1 cellular context compared by ENCODE assay signal in the genomic region with DNA sequence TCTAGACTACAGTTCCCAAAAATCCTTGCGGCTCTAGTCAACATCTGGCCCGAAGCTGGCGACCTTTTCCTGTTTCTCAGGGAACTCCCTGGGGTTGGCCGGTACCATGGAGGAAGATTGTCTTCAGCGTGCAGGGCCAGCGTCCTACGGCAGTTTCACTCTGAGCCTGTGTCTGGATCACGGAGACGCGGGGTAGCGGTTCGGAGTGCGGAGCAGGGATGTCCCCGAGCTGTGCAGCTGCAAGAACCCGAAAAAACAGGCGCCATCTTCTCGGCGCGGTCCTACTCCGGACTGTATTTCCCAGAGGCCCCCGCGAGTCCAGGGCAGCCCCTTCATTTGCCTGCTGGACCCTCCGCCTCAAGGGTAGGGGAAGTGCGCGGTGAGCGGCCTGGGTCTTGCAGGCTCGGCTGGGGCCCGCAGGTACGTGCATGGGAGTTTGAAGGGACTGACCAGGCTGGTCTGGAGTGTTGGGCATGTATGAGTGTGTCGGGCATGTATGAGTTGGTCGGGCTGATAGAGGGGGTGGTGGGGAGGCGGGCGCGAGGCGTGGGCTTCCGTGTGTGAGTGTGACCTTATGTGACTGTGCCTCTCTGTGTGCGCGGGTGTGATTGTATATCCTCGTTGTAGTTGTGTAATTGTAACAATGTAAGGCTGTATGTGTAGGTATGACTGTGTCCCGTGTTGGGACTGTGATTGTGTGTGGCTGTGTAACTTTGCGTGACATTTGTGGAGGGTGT.
TF ChIP-seq lines count a peak whose summit lies in the region.

A gene (plus strand): TSS at position 360 of the 737 bp plus-strand sequence. CDS start 12,240 bp downstream, outside the sequence.

TF ChIP-seq in HepG2, 621 proteins besides CTCF, POLR2A, EP300 and RAD21 (continued from another document and continues in another):
- TF ChIP-seq, protein P1, sequence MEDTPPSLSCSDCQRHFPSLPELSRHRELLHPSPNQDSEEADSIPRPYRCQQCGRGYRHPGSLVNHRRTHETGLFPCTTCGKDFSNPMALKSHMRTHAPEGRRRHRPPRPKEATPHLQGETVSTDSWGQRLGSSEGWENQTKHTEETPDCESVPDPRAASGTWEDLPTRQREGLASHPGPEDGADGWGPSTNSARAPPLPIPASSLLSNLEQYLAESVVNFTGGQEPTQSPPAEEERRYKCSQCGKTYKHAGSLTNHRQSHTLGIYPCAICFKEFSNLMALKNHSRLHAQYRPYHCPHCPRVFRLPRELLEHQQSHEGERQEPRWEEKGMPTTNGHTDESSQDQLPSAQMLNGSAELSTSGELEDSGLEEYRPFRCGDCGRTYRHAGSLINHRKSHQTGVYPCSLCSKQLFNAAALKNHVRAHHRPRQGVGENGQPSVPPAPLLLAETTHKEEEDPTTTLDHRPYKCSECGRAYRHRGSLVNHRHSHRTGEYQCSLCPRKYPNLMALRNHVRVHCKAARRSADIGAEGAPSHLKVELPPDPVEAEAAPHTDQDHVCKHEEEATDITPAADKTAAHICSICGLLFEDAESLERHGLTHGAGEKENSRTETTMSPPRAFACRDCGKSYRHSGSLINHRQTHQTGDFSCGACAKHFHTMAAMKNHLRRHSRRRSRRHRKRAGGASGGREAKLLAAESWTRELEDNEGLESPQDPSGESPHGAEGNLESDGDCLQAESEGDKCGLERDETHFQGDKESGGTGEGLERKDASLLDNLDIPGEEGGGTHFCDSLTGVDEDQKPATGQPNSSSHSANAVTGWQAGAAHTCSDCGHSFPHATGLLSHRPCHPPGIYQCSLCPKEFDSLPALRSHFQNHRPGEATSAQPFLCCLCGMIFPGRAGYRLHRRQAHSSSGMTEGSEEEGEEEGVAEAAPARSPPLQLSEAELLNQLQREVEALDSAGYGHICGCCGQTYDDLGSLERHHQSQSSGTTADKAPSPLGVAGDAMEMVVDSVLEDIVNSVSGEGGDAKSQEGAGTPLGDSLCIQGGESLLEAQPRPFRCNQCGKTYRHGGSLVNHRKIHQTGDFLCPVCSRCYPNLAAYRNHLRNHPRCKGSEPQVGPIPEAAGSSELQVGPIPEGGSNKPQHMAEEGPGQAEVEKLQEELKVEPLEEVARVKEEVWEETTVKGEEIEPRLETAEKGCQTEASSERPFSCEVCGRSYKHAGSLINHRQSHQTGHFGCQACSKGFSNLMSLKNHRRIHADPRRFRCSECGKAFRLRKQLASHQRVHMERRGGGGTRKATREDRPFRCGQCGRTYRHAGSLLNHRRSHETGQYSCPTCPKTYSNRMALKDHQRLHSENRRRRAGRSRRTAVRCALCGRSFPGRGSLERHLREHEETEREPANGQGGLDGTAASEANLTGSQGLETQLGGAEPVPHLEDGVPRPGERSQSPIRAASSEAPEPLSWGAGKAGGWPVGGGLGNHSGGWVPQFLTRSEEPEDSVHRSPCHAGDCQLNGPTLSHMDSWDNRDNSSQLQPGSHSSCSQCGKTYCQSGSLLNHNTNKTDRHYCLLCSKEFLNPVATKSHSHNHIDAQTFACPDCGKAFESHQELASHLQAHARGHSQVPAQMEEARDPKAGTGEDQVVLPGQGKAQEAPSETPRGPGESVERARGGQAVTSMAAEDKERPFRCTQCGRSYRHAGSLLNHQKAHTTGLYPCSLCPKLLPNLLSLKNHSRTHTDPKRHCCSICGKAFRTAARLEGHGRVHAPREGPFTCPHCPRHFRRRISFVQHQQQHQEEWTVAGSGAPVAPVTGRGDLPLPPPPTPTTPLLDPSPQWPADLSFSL (CRISPR knock-in tag; IDR thresholded peaks at IDR 0.05) = peak; percentile 92
- TF ChIP-seq PRPF4 (IDR thresholded peaks at IDR 0.05; ENCODE audit: low read depth, low read length, poor library complexity, severe bottlenecking) (no peak), SIN3B (IDR thresholded peaks at IDR 0.05; ENCODE audit: low read length) (peak; percentile 93), ZBTB21 (CRISPR knock-in tag; IDR thresholded peaks at IDR 0.05) (no peak), ZNF446 (CRISPR knock-in tag; IDR thresholded peaks at IDR 0.05) (no peak), ZNF530 (CRISPR knock-in tag; IDR thresholded peaks at IDR 0.05; ENCODE audit: low read depth) (no peak), ZNF24 (IDR thresholded peaks at IDR 0.05) (no peak), CAMTA2 (CRISPR knock-in tag; IDR thresholded peaks at IDR 0.05; ENCODE audit: borderline replicate concordance) (0 out of 2 replicates have a peak, but pooled peaks have one; percentile 44), KMT2A (CRISPR knock-in tag; IDR thresholded peaks at IDR 0.05) (no peak), KDM6A (CRISPR knock-in tag; IDR thresholded peaks at IDR 0.05; ENCODE audit: low read depth) (no peak), BORCS8-MEF2B (CRISPR knock-in tag; IDR thresholded peaks at IDR 0.05) (peak; percentile 28; the same call in 1 of the 2 replicates), ZNF614 (CRISPR knock-in tag; IDR thresholded peaks at IDR 0.05; ENCODE audit: borderline replicate concordance) (peak; percentile 67; the same call in 1 of the 2 replicates), ZMYM2 (CRISPR knock-in tag; IDR thresholded peaks at IDR 0.05) (no peak), TEAD2 (CRISPR knock-in tag; IDR thresholded peaks at IDR 0.05) (no peak), PRMT3 (CRISPR knock-in tag; IDR thresholded peaks at IDR 0.05; ENCODE audit: borderline replicate concordance, low read depth) (no peak), ZSCAN12 (CRISPR knock-in tag; IDR thresholded peaks at IDR 0.05) (no peak), ELF3 (CRISPR knock-in tag; IDR thresholded peaks at IDR 0.05) (peak; percentile 34), ZC3H4 (CRISPR knock-in tag; IDR thresholded peaks at IDR 0.05; ENCODE audit: borderline replicate concordance) (no peak), KMT2B (CRISPR knock-in tag; IDR thresholded peaks at IDR 0.05) (peak; percentile 93), ZBTB20 (CRISPR knock-in tag; IDR thresholded peaks at IDR 0.05; ENCODE audit: borderline replicate concordance, low read depth) (peak; percentile 61; the same call in 1 of the 2 replicates), RELA (CRISPR knock-in tag; IDR thresholded peaks at IDR 0.05) (no peak), ZNF160 (CRISPR knock-in tag; IDR thresholded peaks at IDR 0.05) (no peak)
- TF ChIP-seq, protein P2, sequence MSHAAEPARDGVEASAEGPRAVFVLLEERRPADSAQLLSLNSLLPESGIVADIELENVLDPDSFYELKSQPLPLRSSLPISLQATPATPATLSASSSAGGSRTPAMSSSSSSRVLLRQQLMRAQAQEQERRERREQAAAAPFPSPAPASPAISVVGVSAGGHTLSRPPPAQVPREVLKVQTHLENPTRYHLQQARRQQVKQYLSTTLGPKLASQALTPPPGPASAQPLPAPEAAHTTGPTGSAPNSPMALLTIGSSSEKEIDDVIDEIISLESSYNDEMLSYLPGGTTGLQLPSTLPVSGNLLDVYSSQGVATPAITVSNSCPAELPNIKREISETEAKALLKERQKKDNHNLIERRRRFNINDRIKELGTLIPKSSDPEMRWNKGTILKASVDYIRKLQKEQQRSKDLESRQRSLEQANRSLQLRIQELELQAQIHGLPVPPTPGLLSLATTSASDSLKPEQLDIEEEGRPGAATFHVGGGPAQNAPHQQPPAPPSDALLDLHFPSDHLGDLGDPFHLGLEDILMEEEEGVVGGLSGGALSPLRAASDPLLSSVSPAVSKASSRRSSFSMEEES (CRISPR knock-in tag; IDR thresholded peaks at IDR 0.05) = no peak
- TF ChIP-seq, protein P3, sequence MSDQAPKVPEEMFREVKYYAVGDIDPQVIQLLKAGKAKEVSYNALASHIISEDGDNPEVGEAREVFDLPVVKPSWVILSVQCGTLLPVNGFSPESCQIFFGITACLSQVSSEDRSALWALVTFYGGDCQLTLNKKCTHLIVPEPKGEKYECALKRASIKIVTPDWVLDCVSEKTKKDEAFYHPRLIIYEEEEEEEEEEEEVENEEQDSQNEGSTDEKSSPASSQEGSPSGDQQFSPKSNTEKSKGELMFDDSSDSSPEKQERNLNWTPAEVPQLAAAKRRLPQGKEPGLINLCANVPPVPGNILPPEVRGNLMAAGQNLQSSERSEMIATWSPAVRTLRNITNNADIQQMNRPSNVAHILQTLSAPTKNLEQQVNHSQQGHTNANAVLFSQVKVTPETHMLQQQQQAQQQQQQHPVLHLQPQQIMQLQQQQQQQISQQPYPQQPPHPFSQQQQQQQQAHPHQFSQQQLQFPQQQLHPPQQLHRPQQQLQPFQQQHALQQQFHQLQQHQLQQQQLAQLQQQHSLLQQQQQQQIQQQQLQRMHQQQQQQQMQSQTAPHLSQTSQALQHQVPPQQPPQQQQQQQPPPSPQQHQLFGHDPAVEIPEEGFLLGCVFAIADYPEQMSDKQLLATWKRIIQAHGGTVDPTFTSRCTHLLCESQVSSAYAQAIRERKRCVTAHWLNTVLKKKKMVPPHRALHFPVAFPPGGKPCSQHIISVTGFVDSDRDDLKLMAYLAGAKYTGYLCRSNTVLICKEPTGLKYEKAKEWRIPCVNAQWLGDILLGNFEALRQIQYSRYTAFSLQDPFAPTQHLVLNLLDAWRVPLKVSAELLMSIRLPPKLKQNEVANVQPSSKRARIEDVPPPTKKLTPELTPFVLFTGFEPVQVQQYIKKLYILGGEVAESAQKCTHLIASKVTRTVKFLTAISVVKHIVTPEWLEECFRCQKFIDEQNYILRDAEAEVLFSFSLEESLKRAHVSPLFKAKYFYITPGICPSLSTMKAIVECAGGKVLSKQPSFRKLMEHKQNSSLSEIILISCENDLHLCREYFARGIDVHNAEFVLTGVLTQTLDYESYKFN (CRISPR knock-in tag; conservative IDR thresholded peaks at IDR 0.05) = 0 out of 2 replicates have a peak, but pooled peaks have one; percentile 35
- TF ChIP-seq, protein P4, sequence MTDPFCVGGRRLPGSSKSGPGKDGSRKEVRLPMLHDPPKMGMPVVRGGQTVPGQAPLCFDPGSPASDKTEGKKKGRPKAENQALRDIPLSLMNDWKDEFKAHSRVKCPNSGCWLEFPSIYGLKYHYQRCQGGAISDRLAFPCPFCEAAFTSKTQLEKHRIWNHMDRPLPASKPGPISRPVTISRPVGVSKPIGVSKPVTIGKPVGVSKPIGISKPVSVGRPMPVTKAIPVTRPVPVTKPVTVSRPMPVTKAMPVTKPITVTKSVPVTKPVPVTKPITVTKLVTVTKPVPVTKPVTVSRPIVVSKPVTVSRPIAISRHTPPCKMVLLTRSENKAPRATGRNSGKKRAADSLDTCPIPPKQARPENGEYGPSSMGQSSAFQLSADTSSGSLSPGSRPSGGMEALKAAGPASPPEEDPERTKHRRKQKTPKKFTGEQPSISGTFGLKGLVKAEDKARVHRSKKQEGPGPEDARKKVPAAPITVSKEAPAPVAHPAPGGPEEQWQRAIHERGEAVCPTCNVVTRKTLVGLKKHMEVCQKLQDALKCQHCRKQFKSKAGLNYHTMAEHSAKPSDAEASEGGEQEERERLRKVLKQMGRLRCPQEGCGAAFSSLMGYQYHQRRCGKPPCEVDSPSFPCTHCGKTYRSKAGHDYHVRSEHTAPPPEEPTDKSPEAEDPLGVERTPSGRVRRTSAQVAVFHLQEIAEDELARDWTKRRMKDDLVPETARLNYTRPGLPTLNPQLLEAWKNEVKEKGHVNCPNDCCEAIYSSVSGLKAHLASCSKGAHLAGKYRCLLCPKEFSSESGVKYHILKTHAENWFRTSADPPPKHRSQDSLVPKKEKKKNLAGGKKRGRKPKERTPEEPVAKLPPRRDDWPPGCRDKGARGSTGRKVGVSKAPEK (CRISPR knock-in tag; IDR thresholded peaks at IDR 0.05; ENCODE audit: borderline replicate concordance) = no peak
- TF ChIP-seq, protein P5, sequence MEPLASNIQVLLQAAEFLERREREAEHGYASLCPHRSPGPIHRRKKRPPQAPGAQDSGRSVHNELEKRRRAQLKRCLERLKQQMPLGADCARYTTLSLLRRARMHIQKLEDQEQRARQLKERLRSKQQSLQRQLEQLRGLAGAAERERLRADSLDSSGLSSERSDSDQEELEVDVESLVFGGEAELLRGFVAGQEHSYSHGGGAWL (CRISPR knock-in tag; IDR thresholded peaks at IDR 0.05) = no peak; the same call in 1 of the 2 replicates
- TF ChIP-seq, protein P6, sequence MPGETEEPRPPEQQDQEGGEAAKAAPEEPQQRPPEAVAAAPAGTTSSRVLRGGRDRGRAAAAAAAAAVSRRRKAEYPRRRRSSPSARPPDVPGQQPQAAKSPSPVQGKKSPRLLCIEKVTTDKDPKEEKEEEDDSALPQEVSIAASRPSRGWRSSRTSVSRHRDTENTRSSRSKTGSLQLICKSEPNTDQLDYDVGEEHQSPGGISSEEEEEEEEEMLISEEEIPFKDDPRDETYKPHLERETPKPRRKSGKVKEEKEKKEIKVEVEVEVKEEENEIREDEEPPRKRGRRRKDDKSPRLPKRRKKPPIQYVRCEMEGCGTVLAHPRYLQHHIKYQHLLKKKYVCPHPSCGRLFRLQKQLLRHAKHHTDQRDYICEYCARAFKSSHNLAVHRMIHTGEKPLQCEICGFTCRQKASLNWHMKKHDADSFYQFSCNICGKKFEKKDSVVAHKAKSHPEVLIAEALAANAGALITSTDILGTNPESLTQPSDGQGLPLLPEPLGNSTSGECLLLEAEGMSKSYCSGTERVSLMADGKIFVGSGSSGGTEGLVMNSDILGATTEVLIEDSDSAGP (CRISPR knock-in tag; IDR thresholded peaks at IDR 0.05; ENCODE audit: borderline replicate concordance) = peak; percentile 84; the same call in 1 of the 2 replicates
- TF ChIP-seq, protein P7, sequence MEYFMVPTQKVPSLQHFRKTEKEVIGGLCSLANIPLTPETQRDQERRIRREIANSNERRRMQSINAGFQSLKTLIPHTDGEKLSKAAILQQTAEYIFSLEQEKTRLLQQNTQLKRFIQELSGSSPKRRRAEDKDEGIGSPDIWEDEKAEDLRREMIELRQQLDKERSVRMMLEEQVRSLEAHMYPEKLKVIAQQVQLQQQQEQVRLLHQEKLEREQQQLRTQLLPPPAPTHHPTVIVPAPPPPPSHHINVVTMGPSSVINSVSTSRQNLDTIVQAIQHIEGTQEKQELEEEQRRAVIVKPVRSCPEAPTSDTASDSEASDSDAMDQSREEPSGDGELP (IDR thresholded peaks at IDR 0.05; ENCODE audit: borderline replicate concordance, low read depth) = peak; percentile 63; the same call in 1 of the 2 replicates
- TF ChIP-seq, protein P8, sequence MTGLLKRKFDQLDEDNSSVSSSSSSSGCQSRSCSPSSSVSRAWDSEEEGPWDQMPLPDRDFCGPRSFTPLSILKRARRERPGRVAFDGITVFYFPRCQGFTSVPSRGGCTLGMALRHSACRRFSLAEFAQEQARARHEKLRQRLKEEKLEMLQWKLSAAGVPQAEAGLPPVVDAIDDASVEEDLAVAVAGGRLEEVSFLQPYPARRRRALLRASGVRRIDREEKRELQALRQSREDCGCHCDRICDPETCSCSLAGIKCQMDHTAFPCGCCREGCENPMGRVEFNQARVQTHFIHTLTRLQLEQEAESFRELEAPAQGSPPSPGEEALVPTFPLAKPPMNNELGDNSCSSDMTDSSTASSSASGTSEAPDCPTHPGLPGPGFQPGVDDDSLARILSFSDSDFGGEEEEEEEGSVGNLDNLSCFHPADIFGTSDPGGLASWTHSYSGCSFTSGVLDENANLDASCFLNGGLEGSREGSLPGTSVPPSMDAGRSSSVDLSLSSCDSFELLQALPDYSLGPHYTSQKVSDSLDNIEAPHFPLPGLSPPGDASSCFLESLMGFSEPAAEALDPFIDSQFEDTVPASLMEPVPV (CRISPR knock-in tag; IDR thresholded peaks at IDR 0.05) = no peak
- TF ChIP-seq, protein P9, sequence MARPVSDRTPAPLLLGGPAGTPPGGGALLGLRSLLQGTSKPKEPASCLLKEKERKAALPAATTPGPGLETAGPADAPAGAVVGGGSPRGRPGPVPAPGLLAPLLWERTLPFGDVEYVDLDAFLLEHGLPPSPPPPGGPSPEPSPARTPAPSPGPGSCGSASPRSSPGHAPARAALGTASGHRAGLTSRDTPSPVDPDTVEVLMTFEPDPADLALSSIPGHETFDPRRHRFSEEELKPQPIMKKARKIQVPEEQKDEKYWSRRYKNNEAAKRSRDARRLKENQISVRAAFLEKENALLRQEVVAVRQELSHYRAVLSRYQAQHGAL (CRISPR knock-in tag; IDR thresholded peaks at IDR 0.05; ENCODE audit: not compliant biosample characterization) = no peak
